ENCODE assay signal across 7 cellular contexts in the genomic region with DNA sequence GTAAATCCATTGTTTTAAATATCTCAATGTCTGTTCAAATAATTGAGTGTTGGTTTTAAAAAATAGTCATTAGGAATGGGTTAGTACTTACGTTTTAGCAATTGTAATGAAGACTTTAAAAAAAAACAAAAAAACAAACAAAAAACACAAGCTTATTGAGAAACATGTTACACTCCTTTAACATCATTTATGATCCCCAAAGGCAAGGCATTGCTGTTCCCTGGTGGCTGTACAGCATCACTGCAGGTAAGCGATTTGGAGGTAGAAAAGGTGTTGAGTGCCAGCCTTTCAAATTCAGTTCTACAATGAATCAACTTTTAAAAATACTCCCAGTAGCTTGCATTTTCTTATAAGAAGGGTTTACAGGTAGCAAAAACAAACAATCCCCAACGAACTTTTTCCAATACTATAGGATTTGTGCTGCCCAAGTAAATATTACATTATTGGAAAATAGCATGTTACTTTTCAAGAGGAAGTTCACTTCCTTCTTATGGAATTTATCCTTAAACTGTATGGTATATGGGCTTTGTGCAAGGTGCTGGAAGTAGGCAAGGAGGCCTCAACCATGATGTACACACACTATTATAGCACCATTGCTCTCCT. TPM values are rescaled to one million over a fixed set of nuclear protein-coding genes. Genes with fewer than 3 reads are reported as not detected.
DNase-seq lines count a peak whose midpoint lies in the region; ATAC-seq lines count a peak whose summit lies in the region.

No MANE protein-coding gene starts in this region.

- H3K4me1 Mint-ChIP-seq in activated CD4-positive, alpha-beta T cell treated with anti-CD3 and anti-CD28 coated beads, Interleukin-2, amount 10 ng/mL, durations not matched to agents 7 days and 5 days, result no peaks in the 10 kb centered on the region

- H3K4me3 Mint-ChIP-seq in activated CD4-positive, alpha-beta T cell treated with anti-CD3 and anti-CD28 coated beads, Interleukin-2, amount 10 ng/mL, durations not matched to agents 7 days and 5 days, result no peak overlapping the region

- POLR2A ChIA-PET in activated CD4-positive, alpha-beta T cell treated with anti-CD3 and anti-CD28 coated beads, Interleukin-2, amount 10 ng/mL, durations not matched to agents 7 days and 5 days (lab: Charles Lee), result no interaction called here

- no peaks in the 10 kb centered on the region for H3K9me3 Mint-ChIP-seq in activated CD4-positive, alpha-beta T cell treated with anti-CD3 and anti-CD28 coated beads, Interleukin-2, amount 10 ng/mL, durations not matched to agents 7 days and 5 days

- DNase-seq in DMS 273 treated with DMSO at 0.1 percent for 48 hours (lab: John Stamatoyannopoulos, UW) (peak; percentile 24), M059J (ENCODE audit: low read depth) (peak; percentile 32), iris pigment epithelial cell (ENCODE audit: low read depth) (peak; percentile 40), NCI-H774 (lab: John Stamatoyannopoulos, UW) (no peak)
- DNase-seq in activated CD4-positive, alpha-beta T cell treated with anti-CD3 and anti-CD28 coated beads, Interleukin-2, amount 10 ng/mL, durations not matched to agents 7 days and 5 days, result peak; percentile 42

- peaks cover 14% of the 10 kb centered on the region for H3K27me3 Mint-ChIP-seq in activated CD4-positive, alpha-beta T cell treated with anti-CD3 and anti-CD28 coated beads, Interleukin-2, amount 10 ng/mL, durations not matched to agents 7 days and 5 days

- no peak overlapping the region for H3K27ac Mint-ChIP-seq in activated CD4-positive, alpha-beta T cell treated with anti-CD3 and anti-CD28 coated beads, Interleukin-2, amount 10 ng/mL, durations not matched to agents 7 days and 5 days

- CTCF ChIA-PET in activated CD4-positive, alpha-beta T cell treated with anti-CD3 and anti-CD28 coated beads, Interleukin-2, amount 10 ng/mL, durations not matched to agents 7 days and 5 days (lab: Charles Lee), result interaction anchor here (0.7 to 1.5 kb wide), 3 partner anchors 10 to 106 kb away, joined by 3 read pairs; a partner anchor contains a TSS

- ATAC-seq in GM18909 (IDR thresholded peaks at IDR 0.05; ENCODE audit: poor library complexity, unreplicated experiment) (peak; percentile 56), HG03097 (IDR thresholded peaks at IDR 0.05; ENCODE audit: low FRiP score, unreplicated experiment) (no peak)

- no peaks in the 10 kb centered on the region for H3K36me3 Mint-ChIP-seq in activated CD4-positive, alpha-beta T cell treated with anti-CD3 and anti-CD28 coated beads, Interleukin-2, amount 10 ng/mL, durations not matched to agents 7 days and 5 days (ENCODE audit: low read depth)

RNA-seq across cellular contexts. Expression of a gene that starts 27.5 kb away (rescaled TPM):
- 22.6 and 27.2 TPM in 2 replicates for total RNA-seq in M059J (2014; rRNA removed; shearing (Covaris generic))
- total RNA-seq in activated CD4-positive, alpha-beta T cell treated with anti-CD3 and anti-CD28 coated beads, Interleukin-2, amount 10 ng/mL, durations not matched to agents 7 days and 5 days, result not detected

RNA-seq across cellular contexts. Expression of a gene that starts 39.9 kb away (rescaled TPM):
- 25.8 and 30.8 TPM in 2 replicates for total RNA-seq in M059J (2014; rRNA removed; shearing (Covaris generic))
- 10 to 100 TPM; 78.5 to 79.6 TPM for total RNA-seq in activated CD4-positive, alpha-beta T cell treated with anti-CD3 and anti-CD28 coated beads, Interleukin-2, amount 10 ng/mL, durations not matched to agents 7 days and 5 days

Comparison
In these comparisons a context has a peak if more than half of its experiments do, and no peak if none do; other contexts are left out.
1. RNA of a gene that starts 27.5 kb away (total RNA-seq): 22.6 to 27.2 TPM in M059J; not detected in activated CD4-positive, alpha-beta T cell treated with anti-CD3 and anti-CD28 coated beads, Interleukin-2, amount 10 ng/mL, durations not matched to agents 7 days and 5 days; every median in the first group is over 10 times any median in the second.